ENCODE assay signal across 26 cellular contexts in the genomic region with DNA sequence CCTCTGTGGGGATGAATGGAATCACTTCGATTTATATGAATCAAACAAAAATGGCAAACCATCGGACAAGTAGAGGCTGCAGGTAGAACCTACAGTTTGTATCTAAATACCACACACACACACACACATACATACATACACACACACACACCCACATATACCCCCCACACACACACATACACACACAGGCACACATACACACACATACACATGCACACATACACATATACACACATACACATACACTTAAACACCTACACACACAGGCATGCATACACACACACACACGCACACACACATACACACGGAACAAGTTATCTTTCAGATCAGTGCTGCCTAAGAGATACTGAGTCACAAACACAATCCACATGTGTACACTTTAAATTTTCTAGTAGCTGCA.
"Had no signal": no experiment of that assay in that cellular context is flagged by ENCODE, and none has a peak within 500 bp of the region (broad histone marks: within the 10 kb centered on the region; RNA-seq: fewer than 3 reads in every experiment).

No MANE protein-coding gene starts in this region.

- H3K9me3 Mint-ChIP-seq: activated B cell treated with CpG ODN at 0.5 μM for 24 hours had no signal

- H3K9me3 ChIP-seq: body of pancreas had no signal

- H3K4me3 Mint-ChIP-seq: activated B cell treated with CpG ODN at 0.5 μM for 24 hours; activated CD4-positive, alpha-beta T cell treated with anti-CD3 and anti-CD28 coated beads, Interleukin-2, amount 10 ng/mL, durations not matched to agents 24 days and 14 days; activated CD8-positive, alpha-beta memory T cell treated with anti-CD3 and anti-CD28 coated beads, Interleukin-2, amount 10 ng/mL, durations not matched to agents 7 days and 5 days; activated naive CD8-positive, alpha-beta T cell treated with anti-CD3 and anti-CD28 coated beads, Interleukin-2, amount 50 U/mL, for 24 hours; activated T-cell treated with anti-CD3 and anti-CD28 coated beads, Interleukin-2, amount 50 U/mL, for 24 hours; activated T-helper 1 cell treated with anti-CD3 and anti-CD28 coated beads, Interleukin-12 subunit alpha, Interleukin-12 subunit beta, Interleukin-2, Interleukin-4 antibody, amounts not matched to agents 30 ng/mL and 10 ng/mL and 1 ng/mL, durations not matched to agents 14 hours and 24 hours and 36 hours; T-cell had no signal

- H3K4me2 ChIP-seq: KMS-11 had no signal

- H3K4me3 ChIP-seq: ascending aorta, body of pancreas, MG63, SK-N-MC had no signal

- H3K27ac ChIP-seq: KMS-11, SK-N-MC had no signal

- H3K27me3 Mint-ChIP-seq: activated B cell treated with CpG ODN at 0.5 μM for 24 hours; activated CD4-positive, alpha-beta T cell treated with anti-CD3 and anti-CD28 coated beads, Interleukin-2, amount 10 ng/mL, durations not matched to agents 24 days and 14 days; activated CD8-positive, alpha-beta memory T cell treated with anti-CD3 and anti-CD28 coated beads, Interleukin-2, amount 10 ng/mL, durations not matched to agents 7 days and 5 days; activated naive CD8-positive, alpha-beta T cell treated with anti-CD3 and anti-CD28 coated beads, Interleukin-2, amount 50 U/mL, for 24 hours; activated T-cell treated with anti-CD3 and anti-CD28 coated beads, Interleukin-2, amount 50 U/mL, for 24 hours; T-cell had no signal

- H3K27me3 ChIP-seq: ascending aorta, body of pancreas, MG63 had no signal

- DNase-seq: activated B cell treated with CpG ODN at 0.5 μM for 24 hours; activated CD4-positive, alpha-beta T cell treated with anti-CD3 and anti-CD28 coated beads for 1 hour; activated CD4-positive, alpha-beta T cell treated with anti-CD3 and anti-CD28 coated beads, Interleukin-2, amount 10 ng/mL, durations not matched to agents 24 days and 14 days; activated CD8-positive, alpha-beta memory T cell treated with anti-CD3 and anti-CD28 coated beads, Interleukin-2, amount 10 ng/mL, durations not matched to agents 7 days and 5 days; activated effector memory CD4-positive, alpha-beta T cell treated with Interleukin-2 at 50 U/mL for 16 hours; activated naive CD4-positive, alpha-beta T cell; activated naive CD8-positive, alpha-beta T cell treated with anti-CD3 and anti-CD28 coated beads, Interleukin-2, amount 50 U/mL, for 24 hours; activated T-cell treated with anti-CD3 and anti-CD28 coated beads, Interleukin-2, amount 50 U/mL, for 24 hours; amniotic stem cell; body of pancreas; NCI-H146; NCI-H187 treated with DMSO at 0.1 percent for 48 hours; NCI-H2081 treated with DMSO at 0.1 percent for 48 hours; NCI-H2227 treated with DMSO at 0.1 percent for 48 hours; NCI-H446 treated with DMSO at 0.1 percent for 48 hours; NCI-H526; T-cell; T-helper 2 cell; T1000 had no signal

- H3K27ac Mint-ChIP-seq: activated B cell treated with CpG ODN at 0.5 μM for 24 hours; activated CD4-positive, alpha-beta T cell treated with anti-CD3 and anti-CD28 coated beads, Interleukin-2, amount 10 ng/mL, durations not matched to agents 24 days and 14 days; activated CD8-positive, alpha-beta memory T cell treated with anti-CD3 and anti-CD28 coated beads, Interleukin-2, amount 10 ng/mL, durations not matched to agents 7 days and 5 days; activated naive CD4-positive, alpha-beta T cell treated with anti-CD3 and anti-CD28 coated beads, Interleukin-2, amount 50 U/mL, for 72 hours; activated naive CD8-positive, alpha-beta T cell treated with anti-CD3 and anti-CD28 coated beads, Interleukin-2, amount 50 U/mL, for 24 hours; activated T-cell treated with anti-CD3 and anti-CD28 coated beads, Interleukin-2, amount 50 U/mL, for 24 hours; activated T-helper 1 cell treated with anti-CD3 and anti-CD28 coated beads, Interleukin-12 subunit alpha, Interleukin-12 subunit beta, Interleukin-2, Interleukin-4 antibody, amounts not matched to agents 30 ng/mL and 10 ng/mL and 1 ng/mL, durations not matched to agents 14 hours and 24 hours and 36 hours had no signal

- H3K9ac ChIP-seq: KMS-11 had no signal

- ATAC-seq: activated CD8-positive, alpha-beta memory T cell treated with anti-CD3 and anti-CD28 coated beads, Interleukin-2, amount 10 ng/mL, durations not matched to agents 7 days and 5 days; activated naive CD4-positive, alpha-beta T cell treated with anti-CD3 and anti-CD28 coated beads, Interleukin-2, amount 50 U/mL, for 72 hours; activated naive CD8-positive, alpha-beta T cell treated with anti-CD3 and anti-CD28 coated beads, Interleukin-2, amount 50 U/mL, for 24 hours; Right ventricle myocardium inferior; T-cell had no signal
